1 cellular context compared by ENCODE assay signal in the genomic region with DNA sequence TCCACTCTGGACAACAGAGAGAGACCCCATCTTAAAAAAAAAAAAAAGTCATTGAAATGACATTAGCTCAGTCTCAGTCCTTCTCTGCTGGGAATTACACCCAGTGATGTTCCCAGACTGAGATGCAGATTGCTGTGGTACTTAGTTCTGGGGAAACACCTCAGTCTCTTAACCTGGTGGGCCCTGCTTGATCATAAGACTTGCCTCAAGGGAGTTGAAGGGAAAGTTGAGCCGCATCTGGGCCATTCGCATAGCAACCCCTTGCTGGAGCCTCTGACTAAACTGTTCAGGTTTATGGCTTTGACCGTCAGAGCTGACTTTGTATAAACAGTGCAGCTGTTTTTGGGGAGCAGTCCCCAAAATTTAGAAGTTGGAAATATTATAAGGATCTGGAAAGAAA.
A peak's percentile ranks its signal among the peaks of the same experiment; 100 is the strongest.
TF ChIP-seq lines count a peak whose summit lies in the region.

No MANE protein-coding gene starts in this region.

TF ChIP-seq in GM12878, 131 proteins besides CTCF, POLR2A, EP300 and RAD21 (continued from another document):
- TF ChIP-seq, protein P1, sequence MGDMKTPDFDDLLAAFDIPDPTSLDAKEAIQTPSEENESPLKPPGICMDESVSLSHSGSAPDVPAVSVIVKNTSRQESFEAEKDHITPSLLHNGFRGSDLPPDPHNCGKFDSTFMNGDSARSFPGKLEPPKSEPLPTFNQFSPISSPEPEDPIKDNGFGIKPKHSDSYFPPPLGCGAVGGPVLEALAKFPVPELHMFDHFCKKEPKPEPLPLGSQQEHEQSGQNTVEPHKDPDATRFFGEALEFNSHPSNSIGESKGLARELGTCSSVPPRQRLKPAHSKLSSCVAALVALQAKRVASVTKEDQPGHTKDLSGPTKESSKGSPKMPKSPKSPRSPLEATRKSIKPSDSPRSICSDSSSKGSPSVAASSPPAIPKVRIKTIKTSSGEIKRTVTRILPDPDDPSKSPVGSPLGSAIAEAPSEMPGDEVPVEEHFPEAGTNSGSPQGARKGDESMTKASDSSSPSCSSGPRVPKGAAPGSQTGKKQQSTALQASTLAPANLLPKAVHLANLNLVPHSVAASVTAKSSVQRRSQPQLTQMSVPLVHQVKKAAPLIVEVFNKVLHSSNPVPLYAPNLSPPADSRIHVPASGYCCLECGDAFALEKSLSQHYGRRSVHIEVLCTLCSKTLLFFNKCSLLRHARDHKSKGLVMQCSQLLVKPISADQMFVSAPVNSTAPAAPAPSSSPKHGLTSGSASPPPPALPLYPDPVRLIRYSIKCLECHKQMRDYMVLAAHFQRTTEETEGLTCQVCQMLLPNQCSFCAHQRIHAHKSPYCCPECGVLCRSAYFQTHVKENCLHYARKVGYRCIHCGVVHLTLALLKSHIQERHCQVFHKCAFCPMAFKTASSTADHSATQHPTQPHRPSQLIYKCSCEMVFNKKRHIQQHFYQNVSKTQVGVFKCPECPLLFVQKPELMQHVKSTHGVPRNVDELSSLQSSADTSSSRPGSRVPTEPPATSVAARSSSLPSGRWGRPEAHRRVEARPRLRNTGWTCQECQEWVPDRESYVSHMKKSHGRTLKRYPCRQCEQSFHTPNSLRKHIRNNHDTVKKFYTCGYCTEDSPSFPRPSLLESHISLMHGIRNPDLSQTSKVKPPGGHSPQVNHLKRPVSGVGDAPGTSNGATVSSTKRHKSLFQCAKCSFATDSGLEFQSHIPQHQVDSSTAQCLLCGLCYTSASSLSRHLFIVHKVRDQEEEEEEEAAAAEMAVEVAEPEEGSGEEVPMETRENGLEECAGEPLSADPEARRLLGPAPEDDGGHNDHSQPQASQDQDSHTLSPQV (IDR thresholded peaks at IDR 0.05), result no peak
- TF ChIP-seq MEF2B (IDR thresholded peaks at IDR 0.05; ENCODE audit: partially characterized antibody, poor library complexity, severe bottlenecking) (peak; percentile 31), USF1 (IDR thresholded peaks at IDR 0.05; ENCODE audit: borderline replicate concordance, extremely low read length, insufficient read depth, low read depth, low read length) (no peak)
